25 cellular contexts compared by ENCODE assay signal in the genomic region with DNA sequence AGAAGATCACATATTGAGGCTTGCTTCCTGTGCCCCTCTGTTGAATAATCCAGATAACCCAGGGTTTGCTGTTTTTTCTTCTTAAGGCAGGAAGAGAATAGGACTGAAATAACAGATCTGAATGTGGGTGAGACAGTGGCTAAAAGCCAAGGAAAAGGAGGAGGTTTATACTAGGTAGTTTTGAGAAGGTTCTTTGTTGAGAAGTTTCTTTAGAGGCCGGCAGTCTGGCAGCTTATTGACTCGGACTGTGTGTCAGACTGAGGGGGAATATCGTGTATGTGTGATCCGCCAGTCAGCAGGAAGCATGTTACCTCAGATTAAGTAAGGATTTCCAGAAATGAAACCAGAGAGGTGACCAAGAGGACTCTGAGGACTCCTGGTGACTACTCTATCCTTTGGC.
DNase-seq lines count a peak whose midpoint lies in the region; ATAC-seq, FAIRE-seq and TF ChIP-seq lines count a peak whose summit lies in the region.
"Had no signal": no experiment of that assay in that cellular context is flagged by ENCODE, and none has a peak within 500 bp of the region (broad histone marks: within the 10 kb centered on the region; RNA-seq: fewer than 3 reads in every experiment).

No MANE protein-coding gene starts in this region.

- no peaks in the 10 kb centered on the region for H4K20me1 ChIP-seq in GM23338 (replicated peaks; ENCODE audit: insufficient read depth)
- H4K20me1 ChIP-seq in osteoblast (ENCODE audit: insufficient read depth, low read length): no peaks in the 10 kb centered on the region

- H3K27ac ChIP-seq in GM23338 (ENCODE audit: low read depth) (no peak overlapping the region), osteoblast (ENCODE audit: low read depth, low read length) (peak overlapping the region; percentile 6), esophagus squamous epithelium (no peak overlapping the region), testis (peak overlapping the region in 1 of 2 donors; percentile 33), kidney (ENCODE audit: low read depth in 2 of 2, low read length in 2 of 2) (no peak overlapping the region)
- H3K27ac ChIP-seq: psoas muscle, thyroid gland had no signal

- H3K9me2 ChIP-seq in GM23338 (ENCODE audit: insufficient read depth): no peaks in the 10 kb centered on the region

- peaks cover 5% of the 10 kb centered on the region; the same call in 2 of the 3 replicates for H3K4me1 Mint-ChIP-seq in GM23338

- no peaks in the 10 kb centered on the region for H3K36me3 ChIP-seq in GM23338 (ENCODE audit: insufficient read depth)
- no peaks in the 10 kb centered on the region for H3K36me3 ChIP-seq in osteoblast (ENCODE audit: insufficient read depth, low read length)
- H3K36me3 ChIP-seq in esophagus squamous epithelium: peaks cover 0 to 8% (median 0%) of the 10 kb centered on the region in 3 donors
- no peaks in the 10 kb centered on the region for H3K36me3 ChIP-seq in testis (ENCODE audit: low read depth, missing control alignments)
- H3K36me3 ChIP-seq in kidney (ENCODE audit: control insufficient read depth in 1 of 2, insufficient read depth in 2 of 2, low read length in 2 of 2): no peaks in the 10 kb centered on the region
- H3K36me3 ChIP-seq: thyroid gland had no signal

- DNase-seq in GM23338 (ENCODE audit: low spot score) (no peak), SK-MEL-5 (ENCODE audit: low read depth, low spot score) (peak; percentile 13), choroid plexus epithelial cell (ENCODE audit: low read depth) (peak; percentile 55), osteoblast (ENCODE audit: insufficient read length, low spot score, missing footprints) (no peak), esophagus squamous epithelium (lab: John Stamatoyannopoulos, UW) (no peak), retina (no peak), testis (no peak), kidney (no peak)
- DNase-seq: activated CD4-positive, alpha-beta T cell treated with anti-CD3 and anti-CD28 coated beads, Interleukin-2, amount 50 U/mL, for 48 hours; activated naive CD4-positive, alpha-beta T cell treated with Interleukin-2 at 50 U/mL for 16 hours; activated T-cell treated with anti-CD3 and anti-CD28 coated beads for 4 hours; anterior cingulate cortex; DMS 273 treated with DMSO at 0.1 percent for 48 hours; head of caudate nucleus; mesenchymal stem cell; NCI-H1092 treated with DMSO at 0.1 percent for 48 hours; NCI-H2171 treated with DMSO at 0.1 percent for 48 hours; NCI-H748 treated with DMSO at 0.1 percent for 48 hours; PC-3; psoas muscle; stimulated activated CD4-positive, alpha-beta T cell treated with anti-CD3 and anti-CD28 coated beads, Interleukin-12 subunit alpha, Interleukin-12 subunit beta, amount 100 ng/mL, for 4 hours; thyroid gland had no signal

- H3K4me3 Mint-ChIP-seq in GM23338: no peak overlapping the region
- H3K4me3 Mint-ChIP-seq: dendritic cell treated with granulocyte-macrophage colony-stimulating factor and Interleukin-4, amounts not matched to agents 40 ng/mL and 50 ng/mL, for 4 days had no signal

- no peaks in the 10 kb centered on the region for H3K27me3 Mint-ChIP-seq in GM23338 (ENCODE audit: insufficient read depth, low read depth, poor library complexity)
- H3K27me3 Mint-ChIP-seq: dendritic cell treated with granulocyte-macrophage colony-stimulating factor and Interleukin-4, amounts not matched to agents 40 ng/mL and 50 ng/mL, for 4 days had no signal

- H3K79me2 ChIP-seq in GM23338 (replicated peaks; ENCODE audit: insufficient read depth) (no peaks in the 10 kb centered on the region), osteoblast (ENCODE audit: insufficient read depth, low read length) (no peaks in the 10 kb centered on the region)

- no peak for FAIRE-seq in kidney (lab: Jason Lieb, UNC)
- FAIRE-seq: GM12891, islet of Langerhans had no signal

- no peak for ATAC-seq in GM23338
- ATAC-seq: PC-3, psoas muscle had no signal

- H3K4me1 ChIP-seq in GM23338 (ENCODE audit: insufficient read depth) (no peaks in the 10 kb centered on the region), osteoblast (ENCODE audit: insufficient read depth, low read length) (no peaks in the 10 kb centered on the region), esophagus squamous epithelium (peaks cover 0 to 5% (median 0%) of the 10 kb centered on the region in 3 donors), testis (no peaks in the 10 kb centered on the region), kidney (ENCODE audit: control insufficient read depth in 1 of 2, insufficient read depth in 1 of 2, low read depth in 1 of 2, low read length in 2 of 2) (no peaks in the 10 kb centered on the region)
- H3K4me1 ChIP-seq: psoas muscle, thyroid gland had no signal

- no peak overlapping the region; the same call in 1 of the 2 replicates for H2AFZ ChIP-seq in GM23338
- H2AFZ ChIP-seq in osteoblast (ENCODE audit: low read length): peak overlapping the region; percentile 9

- peak overlapping the region; percentile 57; the same call in 1 of the 2 replicates for H3K27ac Mint-ChIP-seq in GM23338
- H3K27ac Mint-ChIP-seq: dendritic cell treated with granulocyte-macrophage colony-stimulating factor and Interleukin-4, amounts not matched to agents 40 ng/mL and 50 ng/mL, for 4 days had no signal

- no peaks in the 10 kb centered on the region for H3K27me3 ChIP-seq in GM23338 (ENCODE audit: insufficient read depth)
- no peaks in the 10 kb centered on the region for H3K27me3 ChIP-seq in osteoblast (ENCODE audit: insufficient read depth, low read length)
- no peaks in the 10 kb centered on the region for H3K27me3 ChIP-seq in esophagus squamous epithelium
- no peaks in the 10 kb centered on the region for H3K27me3 ChIP-seq in testis
- H3K27me3 ChIP-seq: thyroid gland had no signal

- no peaks in the 10 kb centered on the region for H3K9me3 ChIP-seq in osteoblast (ENCODE audit: low read depth, low read length)
- H3K9me3 ChIP-seq in esophagus squamous epithelium: no peaks in the 10 kb centered on the region
- no peaks in the 10 kb centered on the region for H3K9me3 ChIP-seq in testis
- H3K9me3 ChIP-seq in kidney (ENCODE audit: control insufficient read depth in 1 of 2, low read length in 2 of 2): no peaks in the 10 kb centered on the region
- H3K9me3 ChIP-seq: psoas muscle, thyroid gland had no signal

- H3K36me3 Mint-ChIP-seq in GM23338 (ENCODE audit: low read depth): no peaks in the 10 kb centered on the region

- TF ChIP-seq POLR2A in esophagus squamous epithelium (IDR thresholded peaks at IDR 0.05): no peak
- no peak for TF ChIP-seq POLR2A in testis (IDR thresholded peaks at IDR 0.05)

- no peaks in the 10 kb centered on the region for H3K9me3 Mint-ChIP-seq in GM23338

- H3K4me2 ChIP-seq in GM23338: no peak overlapping the region
- H3K4me2 ChIP-seq in osteoblast (ENCODE audit: insufficient read depth, low read length): peak overlapping the region; percentile 7

- intact Hi-C loops in esophagus squamous epithelium (cut with DNase I) (no loop called here), testis (cut with DNase I; ENCODE audit: low total_unique reads) (no loop called here), kidney (cut with DNase I) (no loop called here)

- H3F3A ChIP-seq in GM23338 (replicated peaks; ENCODE audit: low read depth): no peaks in the 10 kb centered on the region

- H3K4me3 ChIP-seq in GM23338: no peak overlapping the region
- no peak overlapping the region for H3K4me3 ChIP-seq in choroid plexus epithelial cell (ENCODE audit: low read depth, low read length)
- no peak overlapping the region for H3K4me3 ChIP-seq in osteoblast (ENCODE audit: insufficient read depth, low read length)
- H3K4me3 ChIP-seq in esophagus squamous epithelium: no peak overlapping the region
- no peak overlapping the region for H3K4me3 ChIP-seq in testis
- no peak overlapping the region for H3K4me3 ChIP-seq in kidney (ENCODE audit: low read length in 2 of 2)
- H3K4me3 ChIP-seq: psoas muscle, thyroid gland had no signal

- WGBS in esophagus squamous epithelium, 2 donors: 64 to 77% methylated on average over 4 of the region's 4 CpGs
- WGBS in testis, 2 donors: 69 to 73% methylated on average over 4 of the region's 4 CpGs

- H3K9ac ChIP-seq in kidney (ENCODE audit: low read length in 2 of 2): no peak overlapping the region

- in situ Hi-C loops in SK-MEL-5 (cut with HindIII; ENCODE audit: low pct_unique_long_range_greater_than_20kb, low sequenced_read_pairs): no loop called here

- TF ChIP-seq CTCF in GM23338 (conservative IDR thresholded peaks at IDR 0.05; ENCODE audit: low read depth in 2 of 2) (no peak), choroid plexus epithelial cell (conservative IDR thresholded peaks at IDR 0.05; ENCODE audit: low read depth, low read length) (no peak), osteoblast (IDR thresholded peaks at IDR 0.05; ENCODE audit: extremely low read depth, low read depth, low read length) (no peak), esophagus squamous epithelium (IDR thresholded peaks at IDR 0.05) (no peak), testis (IDR thresholded peaks at IDR 0.05) (no peak), kidney (IDR thresholded peaks at IDR 0.05; ENCODE audit: borderline replicate concordance, extremely low read depth, insufficient read depth) (no peak)

TF ChIP-seq in GM23338, 12 proteins besides CTCF, POLR2A, EP300 and RAD21 (continues in another document):
- TF ChIP-seq ZNF114 (CRISPR knock-in tag; IDR thresholded peaks at IDR 0.05) (no peak), ZNF331 (CRISPR knock-in tag; IDR thresholded peaks at IDR 0.05; ENCODE audit: low read depth) (no peak), POLR2AphosphoS5 (IDR thresholded peaks at IDR 0.05; ENCODE audit: low read depth) (no peak), STAT1 (IDR thresholded peaks at IDR 0.05; ENCODE audit: unreplicated experiment) (no peak), NANOG (IDR thresholded peaks at IDR 0.05; ENCODE audit: borderline replicate concordance) (no peak), EZH2 (IDR thresholded peaks at IDR 0.05; ENCODE audit: low read depth, unreplicated experiment) (no peak)

Comparison
In these comparisons a context has a peak if more than half of its experiments do, and no peak if none do; other contexts are left out.
1. DNase-seq: peak in SK-MEL-5 (single experiment) and choroid plexus epithelial cell (single experiment); none in GM23338 (single experiment), osteoblast (single experiment), esophagus squamous epithelium (single experiment), retina (single experiment), testis (single experiment) and kidney (single experiment).